19 cellular contexts compared by ENCODE assay signal in the genomic region with DNA sequence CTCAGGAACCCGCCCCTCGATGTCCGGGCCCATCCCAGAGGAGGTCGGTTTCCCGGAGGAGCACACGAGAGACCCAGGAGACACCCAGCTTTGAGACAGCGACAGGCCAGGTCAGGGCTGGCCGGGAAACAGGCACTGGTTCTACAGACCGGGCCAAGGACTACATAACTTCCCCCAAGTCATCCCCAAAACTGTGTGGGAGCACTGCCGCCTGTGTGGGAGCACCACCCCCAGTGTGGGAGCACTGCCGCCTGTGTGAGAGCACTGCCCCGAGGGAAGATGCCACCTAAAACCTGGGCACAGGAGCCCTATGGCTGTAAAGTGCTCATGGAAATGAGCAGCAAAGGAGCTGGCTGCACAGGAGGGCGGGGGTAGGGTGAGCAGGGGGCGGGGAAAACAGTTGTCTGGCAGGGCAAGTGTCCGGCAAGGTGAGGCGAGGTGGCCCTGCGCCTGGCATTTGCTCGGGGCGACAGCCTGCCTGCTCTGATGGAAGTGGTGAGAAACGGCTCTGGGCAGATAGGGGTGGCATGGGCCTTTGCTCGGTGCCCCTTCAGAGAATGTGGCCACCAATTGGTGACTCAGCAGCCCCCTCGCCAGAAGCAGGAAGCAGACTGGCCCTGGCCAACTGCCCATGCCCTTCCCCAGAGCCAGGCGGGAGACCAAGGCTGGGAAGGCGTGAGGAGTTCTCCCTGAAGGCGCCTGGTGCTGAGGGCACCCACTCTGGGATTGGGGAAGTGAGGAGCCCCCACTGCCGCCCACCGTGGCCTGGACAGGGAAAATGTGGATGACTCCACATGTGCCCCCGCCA. TPM values are rescaled to one million over a fixed set of nuclear protein-coding genes. Genes with fewer than 3 reads are reported as not detected.
"Had no signal": no experiment of that assay in that cellular context is flagged by ENCODE, and none has a peak within 500 bp of the region (broad histone marks: within the 10 kb centered on the region; RNA-seq: fewer than 3 reads in every experiment).

No MANE protein-coding gene starts in this region.

- H3K36me3 Mint-ChIP-seq: activated naive CD8-positive, alpha-beta T cell treated with anti-CD3 and anti-CD28 coated beads for 36 hours had no signal

- DNase-seq: activated CD4-positive, alpha-beta T cell treated with anti-CD3 and anti-CD28 coated beads, Interleukin-2, amount 10 ng/mL, durations not matched to agents 24 days and 14 days; activated CD4-positive, CD25-positive, alpha-beta regulatory T cell; activated CD8-positive, alpha-beta T cell treated with anti-CD3 and anti-CD28 coated beads, Interleukin-2, amount 10 ng/mL, durations not matched to agents 7 days and 5 days; activated naive CD8-positive, alpha-beta T cell treated with anti-CD3 and anti-CD28 coated beads for 36 hours; amygdala; cerebellar nuclear complex; dermis blood vessel endothelial cell; left cardiac atrium; midbrain; ovary; small intestine; T-helper 17 cell had no signal

- H3K27me3 Mint-ChIP-seq: activated CD4-positive, alpha-beta T cell treated with anti-CD3 and anti-CD28 coated beads, Interleukin-2, amount 10 ng/mL, durations not matched to agents 24 days and 14 days; activated naive CD8-positive, alpha-beta T cell treated with anti-CD3 and anti-CD28 coated beads for 36 hours; stimulated activated naive CD8-positive, alpha-beta T cell treated with anti-CD3 and anti-CD28 coated beads, Interleukin-15, Interleukin-2, amounts not matched to agents 100 ng/mL and 50 ng/mL, for 24 hours; T-helper 17 cell had no signal

- ATAC-seq: activated CD8-positive, alpha-beta T cell treated with anti-CD3 and anti-CD28 coated beads, Interleukin-2, amount 10 ng/mL, durations not matched to agents 7 days and 5 days; left cardiac atrium; lower lobe of right lung; T-helper 17 cell had no signal

- H3K27ac Mint-ChIP-seq: activated CD4-positive, alpha-beta T cell treated with anti-CD3 and anti-CD28 coated beads, Interleukin-2, amount 10 ng/mL, durations not matched to agents 24 days and 14 days; activated CD8-positive, alpha-beta T cell treated with anti-CD3 and anti-CD28 coated beads, Interleukin-2, amount 10 ng/mL, durations not matched to agents 7 days and 5 days; activated naive CD8-positive, alpha-beta T cell treated with anti-CD3 and anti-CD28 coated beads for 36 hours; activated T-helper 1 cell treated with anti-CD3 and anti-CD28 coated beads, Interleukin-12 subunit alpha, Interleukin-12 subunit beta, Interleukin-2, Interleukin-4 antibody, amounts not matched to agents 30 ng/mL and 10 ng/mL and 1 ng/mL, durations not matched to agents 14 hours and 24 hours and 36 hours; stimulated activated naive CD8-positive, alpha-beta T cell treated with anti-CD3 and anti-CD28 coated beads, Interleukin-15, Interleukin-2, amounts not matched to agents 100 ng/mL and 50 ng/mL, for 24 hours; T-helper 17 cell had no signal

- H3K9me3 Mint-ChIP-seq: activated CD4-positive, alpha-beta T cell treated with anti-CD3 and anti-CD28 coated beads, Interleukin-2, amount 10 ng/mL, durations not matched to agents 24 days and 14 days; activated naive CD8-positive, alpha-beta T cell treated with anti-CD3 and anti-CD28 coated beads for 36 hours; activated T-helper 1 cell treated with anti-CD3 and anti-CD28 coated beads, Interleukin-12 subunit alpha, Interleukin-12 subunit beta, Interleukin-2, Interleukin-4 antibody, amounts not matched to agents 30 ng/mL and 10 ng/mL and 1 ng/mL, durations not matched to agents 14 hours and 24 hours and 36 hours; stimulated activated naive CD8-positive, alpha-beta T cell treated with anti-CD3 and anti-CD28 coated beads, Interleukin-15, Interleukin-2, amounts not matched to agents 100 ng/mL and 50 ng/mL, for 24 hours had no signal

- H3K4me3 ChIP-seq: lower lobe of right lung, ovary, suprapubic skin had no signal

- H3K9me3 ChIP-seq: lower lobe of right lung, ovary, suprapubic skin had no signal

- H3K4me3 Mint-ChIP-seq: activated CD4-positive, alpha-beta T cell treated with anti-CD3 and anti-CD28 coated beads, Interleukin-2, amount 10 ng/mL, durations not matched to agents 24 days and 14 days; activated CD8-positive, alpha-beta T cell treated with anti-CD3 and anti-CD28 coated beads, Interleukin-2, amount 10 ng/mL, durations not matched to agents 7 days and 5 days; activated naive CD8-positive, alpha-beta T cell treated with anti-CD3 and anti-CD28 coated beads for 36 hours; activated T-helper 1 cell treated with anti-CD3 and anti-CD28 coated beads, Interleukin-12 subunit alpha, Interleukin-12 subunit beta, Interleukin-2, Interleukin-4 antibody, amounts not matched to agents 30 ng/mL and 10 ng/mL and 1 ng/mL, durations not matched to agents 14 hours and 24 hours and 36 hours; stimulated activated naive CD8-positive, alpha-beta T cell treated with anti-CD3 and anti-CD28 coated beads, Interleukin-15, Interleukin-2, amounts not matched to agents 100 ng/mL and 50 ng/mL, for 24 hours; T-helper 17 cell had no signal

- H3K4me1 Mint-ChIP-seq: activated CD4-positive, alpha-beta T cell treated with anti-CD3 and anti-CD28 coated beads, Interleukin-2, amount 10 ng/mL, durations not matched to agents 24 days and 14 days; activated naive CD8-positive, alpha-beta T cell treated with anti-CD3 and anti-CD28 coated beads for 36 hours had no signal

- H3K36me3 ChIP-seq: ovary had no signal

- H3K4me1 ChIP-seq: lower lobe of right lung, suprapubic skin had no signal

- H3K27ac ChIP-seq: lower lobe of right lung, ovary, suprapubic skin had no signal

- H3K27me3 ChIP-seq: ovary, suprapubic skin had no signal

RNA-seq across cellular contexts. Expression of a gene that starts 26.2 kb away (rescaled TPM):
- total RNA-seq: activated CD4-positive, alpha-beta T cell treated with anti-CD3 and anti-CD28 coated beads, Interleukin-2, amount 10 ng/mL, durations not matched to agents 24 days and 14 days; activated T-helper 1 cell treated with anti-CD3 and anti-CD28 coated beads, Interleukin-12 subunit alpha, Interleukin-12 subunit beta, Interleukin-2, Interleukin-4 antibody, amounts not matched to agents 30 ng/mL and 10 ng/mL and 1 ng/mL, durations not matched to agents 14 hours and 24 hours and 36 hours; epithelial cell of proximal tubule; myocyte; renal cortical epithelial cell; T-helper 17 cell had no signal
- polyA plus RNA-seq: ovary had no signal

RNA-seq across cellular contexts. Expression of a gene that starts 47.9 kb away (rescaled TPM):
- total RNA-seq: renal cortical epithelial cell had no signal
